In genomic region chr3:46756642-46757041, GRCh38 we compare ENCODE assay signal across 2 cellular contexts.
A peak's percentile ranks its signal among the peaks of the same experiment; 100 is the strongest.
TF ChIP-seq lines count a peak whose summit lies in the region.

No MANE protein-coding gene starts in this region.

TF ChIP-seq in GM23338, 12 proteins besides CTCF, POLR2A, EP300 and RAD21:
- TF ChIP-seq POLR2AphosphoS5 (IDR thresholded peaks at IDR 0.05; ENCODE audit: low read depth): no peak
- TF ChIP-seq, protein P1, sequence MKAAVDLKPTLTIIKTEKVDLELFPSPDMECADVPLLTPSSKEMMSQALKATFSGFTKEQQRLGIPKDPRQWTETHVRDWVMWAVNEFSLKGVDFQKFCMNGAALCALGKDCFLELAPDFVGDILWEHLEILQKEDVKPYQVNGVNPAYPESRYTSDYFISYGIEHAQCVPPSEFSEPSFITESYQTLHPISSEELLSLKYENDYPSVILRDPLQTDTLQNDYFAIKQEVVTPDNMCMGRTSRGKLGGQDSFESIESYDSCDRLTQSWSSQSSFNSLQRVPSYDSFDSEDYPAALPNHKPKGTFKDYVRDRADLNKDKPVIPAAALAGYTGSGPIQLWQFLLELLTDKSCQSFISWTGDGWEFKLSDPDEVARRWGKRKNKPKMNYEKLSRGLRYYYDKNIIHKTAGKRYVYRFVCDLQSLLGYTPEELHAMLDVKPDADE (IDR thresholded peaks at IDR 0.05): no peak
- no peak for TF ChIP-seq JUNB (IDR thresholded peaks at IDR 0.05; ENCODE audit: unreplicated experiment)
- TF ChIP-seq, protein P2, sequence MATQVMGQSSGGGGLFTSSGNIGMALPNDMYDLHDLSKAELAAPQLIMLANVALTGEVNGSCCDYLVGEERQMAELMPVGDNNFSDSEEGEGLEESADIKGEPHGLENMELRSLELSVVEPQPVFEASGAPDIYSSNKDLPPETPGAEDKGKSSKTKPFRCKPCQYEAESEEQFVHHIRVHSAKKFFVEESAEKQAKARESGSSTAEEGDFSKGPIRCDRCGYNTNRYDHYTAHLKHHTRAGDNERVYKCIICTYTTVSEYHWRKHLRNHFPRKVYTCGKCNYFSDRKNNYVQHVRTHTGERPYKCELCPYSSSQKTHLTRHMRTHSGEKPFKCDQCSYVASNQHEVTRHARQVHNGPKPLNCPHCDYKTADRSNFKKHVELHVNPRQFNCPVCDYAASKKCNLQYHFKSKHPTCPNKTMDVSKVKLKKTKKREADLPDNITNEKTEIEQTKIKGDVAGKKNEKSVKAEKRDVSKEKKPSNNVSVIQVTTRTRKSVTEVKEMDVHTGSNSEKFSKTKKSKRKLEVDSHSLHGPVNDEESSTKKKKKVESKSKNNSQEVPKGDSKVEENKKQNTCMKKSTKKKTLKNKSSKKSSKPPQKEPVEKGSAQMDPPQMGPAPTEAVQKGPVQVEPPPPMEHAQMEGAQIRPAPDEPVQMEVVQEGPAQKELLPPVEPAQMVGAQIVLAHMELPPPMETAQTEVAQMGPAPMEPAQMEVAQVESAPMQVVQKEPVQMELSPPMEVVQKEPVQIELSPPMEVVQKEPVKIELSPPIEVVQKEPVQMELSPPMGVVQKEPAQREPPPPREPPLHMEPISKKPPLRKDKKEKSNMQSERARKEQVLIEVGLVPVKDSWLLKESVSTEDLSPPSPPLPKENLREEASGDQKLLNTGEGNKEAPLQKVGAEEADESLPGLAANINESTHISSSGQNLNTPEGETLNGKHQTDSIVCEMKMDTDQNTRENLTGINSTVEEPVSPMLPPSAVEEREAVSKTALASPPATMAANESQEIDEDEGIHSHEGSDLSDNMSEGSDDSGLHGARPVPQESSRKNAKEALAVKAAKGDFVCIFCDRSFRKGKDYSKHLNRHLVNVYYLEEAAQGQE (IDR thresholded peaks at IDR 0.05; ENCODE audit: unreplicated experiment): no peak
- TF ChIP-seq ZNF114 (CRISPR knock-in tag; IDR thresholded peaks at IDR 0.05): no peak
- TF ChIP-seq CREB1 (CRISPR knock-in tag; IDR thresholded peaks at IDR 0.05; ENCODE audit: low read depth): no peak
- TF ChIP-seq, protein P3, sequence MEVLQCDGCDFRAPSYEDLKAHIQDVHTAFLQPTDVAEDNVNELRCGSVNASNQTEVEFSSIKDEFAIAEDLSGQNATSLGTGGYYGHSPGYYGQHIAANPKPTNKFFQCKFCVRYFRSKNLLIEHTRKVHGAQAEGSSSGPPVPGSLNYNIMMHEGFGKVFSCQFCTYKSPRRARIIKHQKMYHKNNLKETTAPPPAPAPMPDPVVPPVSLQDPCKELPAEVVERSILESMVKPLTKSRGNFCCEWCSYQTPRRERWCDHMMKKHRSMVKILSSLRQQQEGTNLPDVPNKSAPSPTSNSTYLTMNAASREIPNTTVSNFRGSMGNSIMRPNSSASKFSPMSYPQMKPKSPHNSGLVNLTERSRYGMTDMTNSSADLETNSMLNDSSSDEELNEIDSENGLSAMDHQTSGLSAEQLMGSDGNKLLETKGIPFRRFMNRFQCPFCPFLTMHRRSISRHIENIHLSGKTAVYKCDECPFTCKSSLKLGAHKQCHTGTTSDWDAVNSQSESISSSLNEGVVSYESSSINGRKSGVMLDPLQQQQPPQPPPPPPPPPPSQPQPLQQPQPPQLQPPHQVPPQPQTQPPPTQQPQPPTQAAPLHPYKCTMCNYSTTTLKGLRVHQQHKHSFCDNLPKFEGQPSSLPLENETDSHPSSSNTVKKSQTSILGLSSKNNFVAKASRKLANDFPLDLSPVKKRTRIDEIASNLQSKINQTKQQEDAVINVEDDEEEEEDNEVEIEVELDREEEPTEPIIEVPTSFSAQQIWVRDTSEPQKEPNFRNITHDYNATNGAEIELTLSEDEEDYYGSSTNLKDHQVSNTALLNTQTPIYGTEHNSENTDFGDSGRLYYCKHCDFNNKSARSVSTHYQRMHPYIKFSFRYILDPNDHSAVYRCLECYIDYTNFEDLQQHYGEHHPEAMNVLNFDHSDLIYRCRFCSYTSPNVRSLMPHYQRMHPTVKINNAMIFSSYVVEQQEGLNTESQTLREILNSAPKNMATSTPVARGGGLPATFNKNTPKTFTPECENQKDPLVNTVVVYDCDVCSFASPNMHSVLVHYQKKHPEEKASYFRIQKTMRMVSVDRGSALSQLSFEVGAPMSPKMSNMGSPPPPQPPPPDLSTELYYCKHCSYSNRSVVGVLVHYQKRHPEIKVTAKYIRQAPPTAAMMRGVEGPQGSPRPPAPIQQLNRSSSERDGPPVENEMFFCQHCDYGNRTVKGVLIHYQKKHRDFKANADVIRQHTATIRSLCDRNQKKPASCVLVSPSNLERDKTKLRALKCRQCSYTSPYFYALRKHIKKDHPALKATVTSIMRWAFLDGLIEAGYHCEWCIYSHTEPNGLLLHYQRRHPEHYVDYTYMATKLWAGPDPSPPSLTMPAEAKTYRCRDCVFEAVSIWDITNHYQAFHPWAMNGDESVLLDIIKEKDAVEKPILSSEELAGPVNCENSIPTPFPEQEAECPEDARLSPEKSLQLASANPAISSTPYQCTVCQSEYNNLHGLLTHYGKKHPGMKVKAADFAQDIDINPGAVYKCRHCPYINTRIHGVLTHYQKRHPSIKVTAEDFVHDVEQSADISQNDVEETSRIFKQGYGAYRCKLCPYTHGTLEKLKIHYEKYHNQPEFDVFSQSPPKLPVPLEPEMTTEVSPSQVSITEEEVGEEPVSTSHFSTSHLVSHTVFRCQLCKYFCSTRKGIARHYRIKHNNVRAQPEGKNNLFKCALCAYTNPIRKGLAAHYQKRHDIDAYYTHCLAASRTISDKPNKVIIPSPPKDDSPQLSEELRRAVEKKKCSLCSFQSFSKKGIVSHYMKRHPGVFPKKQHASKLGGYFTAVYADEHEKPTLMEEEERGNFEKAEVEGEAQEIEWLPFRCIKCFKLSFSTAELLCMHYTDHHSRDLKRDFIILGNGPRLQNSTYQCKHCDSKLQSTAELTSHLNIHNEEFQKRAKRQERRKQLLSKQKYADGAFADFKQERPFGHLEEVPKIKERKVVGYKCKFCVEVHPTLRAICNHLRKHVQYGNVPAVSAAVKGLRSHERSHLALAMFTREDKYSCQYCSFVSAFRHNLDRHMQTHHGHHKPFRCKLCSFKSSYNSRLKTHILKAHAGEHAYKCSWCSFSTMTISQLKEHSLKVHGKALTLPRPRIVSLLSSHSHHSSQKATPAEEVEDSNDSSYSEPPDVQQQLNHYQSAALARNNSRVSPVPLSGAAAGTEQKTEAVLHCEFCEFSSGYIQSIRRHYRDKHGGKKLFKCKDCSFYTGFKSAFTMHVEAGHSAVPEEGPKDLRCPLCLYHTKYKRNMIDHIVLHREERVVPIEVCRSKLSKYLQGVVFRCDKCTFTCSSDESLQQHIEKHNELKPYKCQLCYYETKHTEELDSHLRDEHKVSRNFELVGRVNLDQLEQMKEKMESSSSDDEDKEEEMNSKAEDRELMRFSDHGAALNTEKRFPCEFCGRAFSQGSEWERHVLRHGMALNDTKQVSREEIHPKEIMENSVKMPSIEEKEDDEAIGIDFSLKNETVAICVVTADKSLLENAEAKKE (CRISPR knock-in tag; IDR thresholded peaks at IDR 0.05): no peak
- no peak for TF ChIP-seq EZH2 (IDR thresholded peaks at IDR 0.05; ENCODE audit: low read depth, unreplicated experiment)
- TF ChIP-seq EZH2phosphoT487 (IDR thresholded peaks at IDR 0.05; ENCODE audit: unreplicated experiment): no peak
- TF ChIP-seq NANOG (IDR thresholded peaks at IDR 0.05; ENCODE audit: borderline replicate concordance): no peak

TF ChIP-seq in K562, 482 proteins besides CTCF, POLR2A, EP300 and RAD21 (continues in another document):
- TF ChIP-seq, protein P4, sequence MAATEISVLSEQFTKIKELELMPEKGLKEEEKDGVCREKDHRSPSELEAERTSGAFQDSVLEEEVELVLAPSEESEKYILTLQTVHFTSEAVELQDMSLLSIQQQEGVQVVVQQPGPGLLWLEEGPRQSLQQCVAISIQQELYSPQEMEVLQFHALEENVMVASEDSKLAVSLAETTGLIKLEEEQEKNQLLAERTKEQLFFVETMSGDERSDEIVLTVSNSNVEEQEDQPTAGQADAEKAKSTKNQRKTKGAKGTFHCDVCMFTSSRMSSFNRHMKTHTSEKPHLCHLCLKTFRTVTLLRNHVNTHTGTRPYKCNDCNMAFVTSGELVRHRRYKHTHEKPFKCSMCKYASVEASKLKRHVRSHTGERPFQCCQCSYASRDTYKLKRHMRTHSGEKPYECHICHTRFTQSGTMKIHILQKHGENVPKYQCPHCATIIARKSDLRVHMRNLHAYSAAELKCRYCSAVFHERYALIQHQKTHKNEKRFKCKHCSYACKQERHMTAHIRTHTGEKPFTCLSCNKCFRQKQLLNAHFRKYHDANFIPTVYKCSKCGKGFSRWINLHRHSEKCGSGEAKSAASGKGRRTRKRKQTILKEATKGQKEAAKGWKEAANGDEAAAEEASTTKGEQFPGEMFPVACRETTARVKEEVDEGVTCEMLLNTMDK (IDR thresholded peaks at IDR 0.05; ENCODE audit: borderline replicate concordance, insufficient read depth, low read depth, low read length, poor library complexity, severe bottlenecking): peak; percentile 66
- TF ChIP-seq TGIF2 (CRISPR knock-in tag; IDR thresholded peaks at IDR 0.05) (no peak), POLR2G (IDR thresholded peaks at IDR 0.05; ENCODE audit: low read depth, low read length) (0 out of 2 replicates have a peak, but pooled peaks have one; percentile 30), OTX1 (CRISPR knock-in tag; IDR thresholded peaks at IDR 0.05) (no peak), ATF7 (IDR thresholded peaks at IDR 0.05) (no peak), ZNF507 (tag; conservative IDR thresholded peaks at IDR 0.05) (no peak), HMG20A (CRISPR knock-in tag; conservative IDR thresholded peaks at IDR 0.05) (no peak), XRCC5 (IDR thresholded peaks at IDR 0.05; ENCODE audit: low read depth, low read length) (0 out of 2 replicates have a peak, but pooled peaks have one; percentile 47), PPARD (CRISPR knock-in tag; IDR thresholded peaks at IDR 0.05) (no peak), ZFP36 (IDR thresholded peaks at IDR 0.05; ENCODE audit: low read depth, low read length, partially characterized antibody) (no peak), LCOR (CRISPR knock-in tag; IDR thresholded peaks at IDR 0.05) (no peak), L3MBTL2 (IDR thresholded peaks at IDR 0.05) (peak; percentile 34), ZNF408 (CRISPR knock-in tag; IDR thresholded peaks at IDR 0.05; ENCODE audit: low read depth) (no peak), NONO (IDR thresholded peaks at IDR 0.05; ENCODE audit: low read depth in 2 of 2, low read length in 1 of 2) (no peak), ZBTB7A (IDR thresholded peaks at IDR 0.05; ENCODE audit: borderline replicate concordance, control insufficient read depth, low read depth, low read length) (peak; percentile 64), YBX1 (IDR thresholded peaks at IDR 0.05) (no peak), HNRNPL (IDR thresholded peaks at IDR 0.05; ENCODE audit: low read depth, low read length) (peak; percentile 77), ZNF436 (CRISPR knock-in tag; IDR thresholded peaks at IDR 0.05) (no peak), TARDBP (IDR thresholded peaks at IDR 0.05) (0 out of 2 replicates have a peak, but pooled peaks have one; percentile 26), JUND (IDR thresholded peaks at IDR 0.05; ENCODE audit: borderline replicate concordance, low read depth, low read length) (0 out of 2 replicates have a peak, but pooled peaks have one; percentile 22), JUND (tag; IDR thresholded peaks at IDR 0.05; ENCODE audit: borderline replicate concordance, low read depth, low read length) (no peak), ZBTB8A (IDR thresholded peaks at IDR 0.05; ENCODE audit: partially characterized antibody) (no peak), RBM14 (IDR thresholded peaks at IDR 0.05; ENCODE audit: borderline replicate concordance, insufficient read depth, low read depth, low read length) (0 out of 2 replicates have a peak, but pooled peaks have one; percentile 34), RAD51 (IDR thresholded peaks at IDR 0.05; ENCODE audit: borderline replicate concordance, low read depth) (no peak), FOXJ3 (CRISPR knock-in tag; IDR thresholded peaks at IDR 0.05) (no peak), CHD2 (IDR thresholded peaks at IDR 0.05; ENCODE audit: low read depth, low read length) (peak; percentile 89), ATF1 (CRISPR knock-in tag; IDR thresholded peaks at IDR 0.05) (no peak), ATF1 (tag; IDR thresholded peaks at IDR 0.05) (0 out of 2 replicates have a peak, but pooled peaks have one; percentile 32), RBM25 (IDR thresholded peaks at IDR 0.05; ENCODE audit: low read depth, low read length, severe bottlenecking) (peak; percentile 56), ZNF764 (CRISPR knock-in tag; IDR thresholded peaks at IDR 0.05; ENCODE audit: low read depth) (no peak), PYGO2 (tag; IDR thresholded peaks at IDR 0.05) (no peak), ZNF41 (CRISPR knock-in tag; conservative IDR thresholded peaks at IDR 0.05) (no peak), E2F3 (CRISPR knock-in tag; IDR thresholded peaks at IDR 0.05) (no peak), BMI1 (IDR thresholded peaks at IDR 0.05; ENCODE audit: low read length) (no peak), CREBBP (IDR thresholded peaks at IDR 0.05; ENCODE audit: low read depth, low read length) (no peak), ZNF24 (IDR thresholded peaks at IDR 0.05) (no peak)
- TF ChIP-seq, protein P5, sequence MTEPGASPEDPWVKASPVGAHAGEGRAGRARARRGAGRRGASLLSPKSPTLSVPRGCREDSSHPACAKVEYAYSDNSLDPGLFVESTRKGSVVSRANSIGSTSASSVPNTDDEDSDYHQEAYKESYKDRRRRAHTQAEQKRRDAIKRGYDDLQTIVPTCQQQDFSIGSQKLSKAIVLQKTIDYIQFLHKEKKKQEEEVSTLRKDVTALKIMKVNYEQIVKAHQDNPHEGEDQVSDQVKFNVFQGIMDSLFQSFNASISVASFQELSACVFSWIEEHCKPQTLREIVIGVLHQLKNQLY (CRISPR knock-in tag; conservative IDR thresholded peaks at IDR 0.05): no peak
- TF ChIP-seq, protein P6, sequence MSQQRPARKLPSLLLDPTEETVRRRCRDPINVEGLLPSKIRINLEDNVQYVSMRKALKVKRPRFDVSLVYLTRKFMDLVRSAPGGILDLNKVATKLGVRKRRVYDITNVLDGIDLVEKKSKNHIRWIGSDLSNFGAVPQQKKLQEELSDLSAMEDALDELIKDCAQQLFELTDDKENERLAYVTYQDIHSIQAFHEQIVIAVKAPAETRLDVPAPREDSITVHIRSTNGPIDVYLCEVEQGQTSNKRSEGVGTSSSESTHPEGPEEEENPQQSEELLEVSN (IDR thresholded peaks at IDR 0.05; ENCODE audit: borderline replicate concordance in 1 of 2, extremely low read depth in 1 of 2, insufficient read depth in 1 of 2, insufficient read length in 1 of 2, low read depth in 1 of 2, low read length in 1 of 2, poor library complexity in 1 of 2, severe bottlenecking in 1 of 2): peak; percentile 23 to 72
- TF ChIP-seq, protein P7, sequence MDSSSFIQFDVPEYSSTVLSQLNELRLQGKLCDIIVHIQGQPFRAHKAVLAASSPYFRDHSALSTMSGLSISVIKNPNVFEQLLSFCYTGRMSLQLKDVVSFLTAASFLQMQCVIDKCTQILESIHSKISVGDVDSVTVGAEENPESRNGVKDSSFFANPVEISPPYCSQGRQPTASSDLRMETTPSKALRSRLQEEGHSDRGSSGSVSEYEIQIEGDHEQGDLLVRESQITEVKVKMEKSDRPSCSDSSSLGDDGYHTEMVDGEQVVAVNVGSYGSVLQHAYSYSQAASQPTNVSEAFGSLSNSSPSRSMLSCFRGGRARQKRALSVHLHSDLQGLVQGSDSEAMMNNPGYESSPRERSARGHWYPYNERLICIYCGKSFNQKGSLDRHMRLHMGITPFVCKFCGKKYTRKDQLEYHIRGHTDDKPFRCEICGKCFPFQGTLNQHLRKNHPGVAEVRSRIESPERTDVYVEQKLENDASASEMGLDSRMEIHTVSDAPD (CRISPR knock-in tag; IDR thresholded peaks at IDR 0.05): no peak
- TF ChIP-seq, protein P8, sequence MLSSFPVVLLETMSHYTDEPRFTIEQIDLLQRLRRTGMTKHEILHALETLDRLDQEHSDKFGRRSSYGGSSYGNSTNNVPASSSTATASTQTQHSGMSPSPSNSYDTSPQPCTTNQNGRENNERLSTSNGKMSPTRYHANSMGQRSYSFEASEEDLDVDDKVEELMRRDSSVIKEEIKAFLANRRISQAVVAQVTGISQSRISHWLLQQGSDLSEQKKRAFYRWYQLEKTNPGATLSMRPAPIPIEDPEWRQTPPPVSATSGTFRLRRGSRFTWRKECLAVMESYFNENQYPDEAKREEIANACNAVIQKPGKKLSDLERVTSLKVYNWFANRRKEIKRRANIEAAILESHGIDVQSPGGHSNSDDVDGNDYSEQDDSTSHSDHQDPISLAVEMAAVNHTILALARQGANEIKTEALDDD (IDR thresholded peaks at IDR 0.05): no peak
